ENCODE assay signal across 9 cellular contexts in genomic region chr17:75088902-75089417, GRCh38. TPM values are rescaled to one million over a fixed set of nuclear protein-coding genes. Genes with fewer than 3 reads are reported as not detected.
DNase-seq lines count a peak whose midpoint lies in the region; ATAC-seq, FAIRE-seq and TF ChIP-seq lines count a peak whose summit lies in the region.
"Had no signal": no experiment of that assay in that cellular context is flagged by ENCODE, and none has a peak within 500 bp of the region (broad histone marks: within the 10 kb centered on the region; RNA-seq: fewer than 3 reads in every experiment).

No MANE protein-coding gene starts in this region.

- H3K4me1 ChIP-seq in K562 (replicated peaks in 1 of 2; ENCODE audit: control insufficient read depth in 2 of 2, insufficient read depth in 2 of 2, low read length in 2 of 2) (peaks cover 56 to 71% of the 10 kb centered on the region in 2 experiments), mononuclear cell (ENCODE audit: insufficient read depth, low read length) (peaks cover 64% of the 10 kb centered on the region)

- no peaks in the 10 kb centered on the region for H3K9me3 ChIP-seq in K562 (replicated peaks; ENCODE audit: control insufficient read depth, insufficient read depth, low read depth, low read length)
- H3K9me3 ChIP-seq in mononuclear cell (ENCODE audit: low read depth, low read length), result no peaks in the 10 kb centered on the region
- H3K9me3 ChIP-seq: SJSA1 had no signal

- no peak for TF ChIP-seq EP300 in K562 (IDR thresholded peaks at IDR 0.05; ENCODE audit: low read length)

- BruUV-seq in K562 (replicated peaks; lab: Mats Ljungman, UMichigan), result no TSS peak

- in situ Hi-C loops in K562 (cut with MboI), result no loop called here

- H3K4me1 Mint-ChIP-seq in IgD-negative memory B cell, result peaks cover 0 to 11% (median 7%) of the 10 kb centered on the region in 3 donors

- no peaks in the 10 kb centered on the region for H3K36me3 Mint-ChIP-seq in IgD-negative memory B cell

- H3K27ac ChIP-seq in K562 (ENCODE audit: extremely low read depth, low read depth, low read length) (peak overlapping the region; percentile 84; the same call in 2 of the 3 replicates), substantia nigra (ENCODE audit: low read depth, low read length, poor library complexity, severe bottlenecking) (no peak overlapping the region)
- H3K27ac ChIP-seq: SJSA1 had no signal

- TF ChIP-seq CTCF in AG09309 (IDR thresholded peaks at IDR 0.05; ENCODE audit: control insufficient read depth, insufficient read depth, low read depth, low read length, missing control alignments) (no peak), K562 (IDR thresholded peaks at IDR 0.05 in 2 of 3, conservative IDR thresholded peaks at IDR 0.05 in 1 of 3; ENCODE audit: insufficient read depth in 2 of 3, low read depth in 1 of 3, low read length in 3 of 3) (no peak)

- POLR2A ChIA-PET in K562 (lab: Yijun Ruan, JAX), result interaction anchor here (1.2 to 3.0 kb wide), 2 partner anchors 15 to 17 kb away, joined by 4 to 11 read pairs; no protein-coding TSS in a partner anchor

- 54% methylated on average over 2 of the region's 2 CpGs for WGBS in K562 (ENCODE audit: insufficient coverage, low coverage, missing lambda C conversion rate)

- no peaks in the 10 kb centered on the region for H3K36me3 ChIP-seq in K562 (ENCODE audit: control insufficient read depth, insufficient read depth, low read length)
- H3K36me3 ChIP-seq: SJSA1 had no signal

- no peak for TF ChIP-seq POLR2A in K562 (conservative IDR thresholded peaks at IDR 0.05)

- no peaks in the 10 kb centered on the region; the same call in 2 of the 3 replicates for H3K79me2 ChIP-seq in K562 (ENCODE audit: control insufficient read depth, insufficient read depth, low read length)

- TF ChIP-seq RAD21 in K562 (CRISPR knock-in tag; conservative IDR thresholded peaks at IDR 0.05 in 1 of 2, IDR thresholded peaks at IDR 0.05 in 1 of 2), result no peak

- H2AFZ ChIP-seq in K562 (ENCODE audit: low read depth, low read length), result peak overlapping the region; percentile 91

- no peaks in the 10 kb centered on the region; a peak in 1 of 5 replicates for H3K27me3 ChIP-seq in K562 (ENCODE audit: control insufficient read depth in 2 of 2, insufficient read depth in 2 of 2, low read length in 2 of 2)
- no peaks in the 10 kb centered on the region for H3K27me3 ChIP-seq in mononuclear cell (ENCODE audit: insufficient read depth, low read length)
- H3K27me3 ChIP-seq: SJSA1 had no signal

- peaks cover 5% of the 10 kb centered on the region for H3K9me1 ChIP-seq in K562 (ENCODE audit: control insufficient read depth, insufficient read depth, low read length)

- CTCF ChIA-PET in K562 (lab: Yijun Ruan, JAX; ENCODE audit: low intra/inter-chr PET ratio), result interaction anchor here (0.6 kb wide), 1 partner anchor 42 kb away, joined by 4 read pairs; no protein-coding TSS in a partner anchor

- H3K4me3 ChIP-seq in AG09309 (ENCODE audit: control insufficient read depth, low read depth, low read length) (peak overlapping the region; percentile 65), K562 (no peak overlapping the region), mononuclear cell (ENCODE audit: low read length) (peak overlapping the region; percentile 53)

- H3K27me3 Mint-ChIP-seq in IgD-negative memory B cell, result no peaks in the 10 kb centered on the region

- H3K9me3 Mint-ChIP-seq in IgD-negative memory B cell, result no peaks in the 10 kb centered on the region

- peak overlapping the region; percentile 90 for H3K4me2 ChIP-seq in K562 (ENCODE audit: insufficient read depth, low read length)

- peak overlapping the region; percentile 71 to 88 for H3K9ac ChIP-seq in K562 (ENCODE audit: insufficient read depth in 1 of 2, low read depth in 2 of 2, low read length in 2 of 2)

- peak overlapping the region; percentile 17 to 60 (median 44) for H3K4me3 Mint-ChIP-seq in IgD-negative memory B cell

- peak; percentile 6 for FAIRE-seq in K562 (lab: Jason Lieb, UNC)

- ATAC-seq in K562 (no peak), GM21423 (IDR thresholded peaks at IDR 0.05; ENCODE audit: unreplicated experiment) (no peak), GM18498 (IDR thresholded peaks at IDR 0.05; ENCODE audit: unreplicated experiment) (no peak)

- H4K20me1 ChIP-seq in K562 (replicated peaks; ENCODE audit: control insufficient read depth, insufficient read depth, low read length), result no peaks in the 10 kb centered on the region

- DNase-seq in AG09309 (ENCODE audit: low read depth), result no peak
- DNase-seq in K562 (ENCODE audit: extremely low read depth in 1 of 4, low spot score in 3 of 4), result peak in 1 of 4 experiments; percentile 49
- no peak for DNase-seq in NOMO-1 treated with DMSO at 0.1 percent for 48 hours (lab: John Stamatoyannopoulos, UW; ENCODE audit: unreplicated experiment)
- DNase-seq in substantia nigra (lab: John Stamatoyannopoulos, UW), result no peak

- intact Hi-C loops in K562 (cut with micrococcal nuclease), result no loop called here

- peak overlapping the region in 2 of 3 donors; percentile 16 to 80 for H3K27ac Mint-ChIP-seq in IgD-negative memory B cell

RNA-seq across cellular contexts. Expression of gene SLC16A5, which starts 1.2 kb away (rescaled TPM):
- 3.0 TPM for polyA plus RNA-seq in IgD-negative memory B cell
- total RNA-seq in K562 (2011; cell fraction: chromatin; rRNA removed; ENCODE audit: low replicate concordance), result 3.1 and 9.9 TPM in 2 replicates
- 6.2 and 7.8 TPM in 2 replicates for total RNA-seq in K562 (2011; cell fraction: nucleolus; rRNA removed)
- total RNA-seq in K562 (2011; cell fraction: nucleoplasm; rRNA removed), result 3.5 and 5.4 TPM in 2 replicates
- 0.65 and 1.1 TPM in 2 replicates for total RNA-seq in K562 (2014; rRNA removed)
- total RNA-seq in K562 (2014; rRNA removed; fragmentation: Illumina TruSeq; extraction: Trizol), result 0.64 and 0.65 TPM in 2 replicates
- total RNA-seq in K562 (2015; rRNA removed; fragmentation: Illumina TruSeq; extraction: Trizol), result 0.33 and 0.75 TPM in 2 replicates
- total RNA-seq in K562 (2021), result 2.6 and 3.1 TPM in 2 replicates
- polyA plus RNA-seq in K562 (2011; rRNA removed), result 1.2 and 1.8 TPM in 2 replicates
- polyA plus RNA-seq in K562 (2011; cell fraction: cytosol; rRNA removed), result 2.0 and 4.5 TPM in 2 replicates
- polyA plus RNA-seq in K562 (2011; cell fraction: nucleus; rRNA removed), result 8.3 and 12.8 TPM in 2 replicates
- polyA plus RNA-seq in K562 (2012), result 1.1 and 4.0 TPM in 2 replicates
- polyA plus RNA-seq in K562 (2014; fragmentation: Illumina TruSeq; extraction: Trizol), result 0.91 and 1.8 TPM in 2 replicates
- under 1 TPM; 0.06 to 0.11 TPM for polyA plus RNA-seq in K562 (2014; fragmentation: Nextera tagmentation; extraction: Ambion mirVana)
- polyA plus RNA-seq in K562 (2014; rRNA removed), result 1.8 and 2.4 TPM in 2 replicates
- polyA minus RNA-seq in K562 (2011; rRNA and poly(A)+ RNA removed), result 0.63 and 0.88 TPM in 2 replicates
- 2.2 and 2.7 TPM in 2 replicates for polyA minus RNA-seq in K562 (2011; cell fraction: cytosol; rRNA and poly(A)+ RNA removed)
- polyA minus RNA-seq in K562 (2011; cell fraction: nucleus; rRNA and poly(A)+ RNA removed), result 2.2 and 2.4 TPM in 2 replicates
- total RNA-seq in mononuclear cell, result 13.0 TPM

RNA-seq across cellular contexts. Expression of gene ARMC7, which starts 20.8 kb away (rescaled TPM):
- polyA plus RNA-seq in IgD-negative memory B cell, result 4.5 TPM
- 16.9 and 36.5 TPM in 2 replicates for total RNA-seq in K562 (2011; cell fraction: chromatin; rRNA removed; ENCODE audit: low replicate concordance)
- 20.5 and 25.8 TPM in 2 replicates for total RNA-seq in K562 (2011; cell fraction: nucleolus; rRNA removed)
- total RNA-seq in K562 (2011; cell fraction: nucleoplasm; rRNA removed), result 16.9 and 19.5 TPM in 2 replicates
- 5.9 and 10.2 TPM in 2 replicates for total RNA-seq in K562 (2014; rRNA removed)
- total RNA-seq in K562 (2014; rRNA removed; fragmentation: Illumina TruSeq; extraction: Trizol), result 4.1 and 5.1 TPM in 2 replicates
- 9.5 and 10.1 TPM in 2 replicates for total RNA-seq in K562 (2015; rRNA removed; fragmentation: Illumina TruSeq; extraction: Trizol)
- 15.2 TPM in 2 replicates for total RNA-seq in K562 (2021)
- polyA plus RNA-seq in K562 (2011; rRNA removed), result 3.9 and 8.0 TPM in 2 replicates
- polyA plus RNA-seq in K562 (2011; cell fraction: cytosol; rRNA removed), result 9.1 and 13.1 TPM in 2 replicates
- 8.4 and 8.7 TPM in 2 replicates for polyA plus RNA-seq in K562 (2011; cell fraction: nucleus; rRNA removed)
- 15.4 and 16.8 TPM in 2 replicates for polyA plus RNA-seq in K562 (2012)
- 8.7 and 12.7 TPM in 2 replicates for polyA plus RNA-seq in K562 (2014; fragmentation: Illumina TruSeq; extraction: Trizol)
- 1 to 10 TPM; 1.4 to 2.8 TPM for polyA plus RNA-seq in K562 (2014; fragmentation: Nextera tagmentation; extraction: Ambion mirVana)
- polyA plus RNA-seq in K562 (2014; rRNA removed), result 5.9 and 8.9 TPM in 2 replicates
- 8.0 and 8.3 TPM in 2 replicates for polyA minus RNA-seq in K562 (2011; rRNA and poly(A)+ RNA removed)
- polyA minus RNA-seq in K562 (2011; cell fraction: cytosol; rRNA and poly(A)+ RNA removed), result 8.3 and 9.9 TPM in 2 replicates
- 6.9 and 11.7 TPM in 2 replicates for polyA minus RNA-seq in K562 (2011; cell fraction: nucleus; rRNA and poly(A)+ RNA removed)
- total RNA-seq in mononuclear cell, result 1.4 TPM

RNA-seq across cellular contexts. Expression of gene KCTD2, which starts 41.9 kb away (rescaled TPM):
- 5.7 TPM for polyA plus RNA-seq in IgD-negative memory B cell
- 19.7 and 30.0 TPM in 2 replicates for total RNA-seq in K562 (2011; cell fraction: chromatin; rRNA removed; ENCODE audit: low replicate concordance)
- total RNA-seq in K562 (2011; cell fraction: nucleolus; rRNA removed), result 16.8 and 17.0 TPM in 2 replicates
- 19.6 and 20.1 TPM in 2 replicates for total RNA-seq in K562 (2011; cell fraction: nucleoplasm; rRNA removed)
- total RNA-seq in K562 (2014; rRNA removed), result 11.2 and 15.3 TPM in 2 replicates
- 13.5 and 13.8 TPM in 2 replicates for total RNA-seq in K562 (2014; rRNA removed; fragmentation: Illumina TruSeq; extraction: Trizol)
- 15.9 and 16.4 TPM in 2 replicates for total RNA-seq in K562 (2015; rRNA removed; fragmentation: Illumina TruSeq; extraction: Trizol)
- total RNA-seq in K562 (2021), result 18.1 and 20.2 TPM in 2 replicates
- polyA plus RNA-seq in K562 (2011; rRNA removed), result 32.5 and 32.9 TPM in 2 replicates
- polyA plus RNA-seq in K562 (2011; cell fraction: cytosol; rRNA removed), result 25.1 and 26.6 TPM in 2 replicates
- 21.0 and 22.5 TPM in 2 replicates for polyA plus RNA-seq in K562 (2011; cell fraction: nucleus; rRNA removed)
- 14.4 and 17.7 TPM in 2 replicates for polyA plus RNA-seq in K562 (2012)
- polyA plus RNA-seq in K562 (2014; fragmentation: Illumina TruSeq; extraction: Trizol), result 22.3 and 22.9 TPM in 2 replicates
- 1 to 10 TPM; 1.7 to 2.3 TPM for polyA plus RNA-seq in K562 (2014; fragmentation: Nextera tagmentation; extraction: Ambion mirVana)
- 15.8 and 16.0 TPM in 2 replicates for polyA plus RNA-seq in K562 (2014; rRNA removed)
- 19.9 and 22.9 TPM in 2 replicates for polyA minus RNA-seq in K562 (2011; rRNA and poly(A)+ RNA removed)
- 13.4 and 13.6 TPM in 2 replicates for polyA minus RNA-seq in K562 (2011; cell fraction: cytosol; rRNA and poly(A)+ RNA removed)
- 4.6 and 5.8 TPM in 2 replicates for polyA minus RNA-seq in K562 (2011; cell fraction: nucleus; rRNA and poly(A)+ RNA removed)
- total RNA-seq in mononuclear cell, result 18.6 TPM

RNA-seq across cellular contexts. Expression of gene ATP5PD, which starts 42.2 kb away (rescaled TPM):
- polyA plus RNA-seq in IgD-negative memory B cell, result 241 TPM
- total RNA-seq in K562 (2011; cell fraction: chromatin; rRNA removed; ENCODE audit: low replicate concordance), result 64.6 and 79.5 TPM in 2 replicates
- total RNA-seq in K562 (2011; cell fraction: nucleolus; rRNA removed), result 65.9 and 72.6 TPM in 2 replicates
- total RNA-seq in K562 (2011; cell fraction: nucleoplasm; rRNA removed), result 81.0 and 96.9 TPM in 2 replicates
- 274 and 295 TPM in 2 replicates for total RNA-seq in K562 (2014; rRNA removed)
- 600 and 662 TPM in 2 replicates for total RNA-seq in K562 (2014; rRNA removed; fragmentation: Illumina TruSeq; extraction: Trizol)
- 432 TPM in 2 replicates for total RNA-seq in K562 (2015; rRNA removed; fragmentation: Illumina TruSeq; extraction: Trizol)
- 300 and 341 TPM in 2 replicates for total RNA-seq in K562 (2021)
- polyA plus RNA-seq in K562 (2011; rRNA removed), result 248 and 271 TPM in 2 replicates
- 220 and 388 TPM in 2 replicates for polyA plus RNA-seq in K562 (2011; cell fraction: cytosol; rRNA removed)
- 118 and 154 TPM in 2 replicates for polyA plus RNA-seq in K562 (2011; cell fraction: nucleus; rRNA removed)
- 552 and 708 TPM in 2 replicates for polyA plus RNA-seq in K562 (2012)
- polyA plus RNA-seq in K562 (2014; fragmentation: Illumina TruSeq; extraction: Trizol), result 452 and 457 TPM in 2 replicates
- 100 to 1,000 TPM; 786 to 828 TPM for polyA plus RNA-seq in K562 (2014; fragmentation: Nextera tagmentation; extraction: Ambion mirVana)
- polyA plus RNA-seq in K562 (2014; rRNA removed), result 339 and 381 TPM in 2 replicates
- 307 and 324 TPM in 2 replicates for polyA minus RNA-seq in K562 (2011; rRNA and poly(A)+ RNA removed)
- 119 and 125 TPM in 2 replicates for polyA minus RNA-seq in K562 (2011; cell fraction: cytosol; rRNA and poly(A)+ RNA removed)
- polyA minus RNA-seq in K562 (2011; cell fraction: nucleus; rRNA and poly(A)+ RNA removed), result 21.9 and 60.2 TPM in 2 replicates
- 150 TPM for total RNA-seq in mononuclear cell

RNA-seq across cellular contexts. Expression of gene NT5C, which starts 42.6 kb away (rescaled TPM):
- polyA plus RNA-seq in IgD-negative memory B cell (150 TPM), K562 (2011; rRNA removed) (45.0 and 55.6 TPM in 2 replicates), K562 (2014; fragmentation: Illumina TruSeq; extraction: Trizol) (31.0 and 40.2 TPM in 2 replicates), K562 (2014; fragmentation: Nextera tagmentation; extraction: Ambion mirVana) (1 to 10 TPM; 2.9 to 5.0 TPM), K562 (2014; rRNA removed) (167 and 175 TPM in 2 replicates)
- 23.9 and 63.5 TPM in 2 replicates for total RNA-seq in K562 (2011; cell fraction: chromatin; rRNA removed; ENCODE audit: low replicate concordance)
- total RNA-seq in K562 (2011; cell fraction: nucleolus; rRNA removed), result 83.5 and 103 TPM in 2 replicates
- 34.3 and 56.2 TPM in 2 replicates for total RNA-seq in K562 (2011; cell fraction: nucleoplasm; rRNA removed)
- total RNA-seq in K562 (2014; rRNA removed) (150 and 205 TPM in 2 replicates), K562 (2014; rRNA removed; fragmentation: Illumina TruSeq; extraction: Trizol) (21.5 and 31.6 TPM in 2 replicates), K562 (2015; rRNA removed; fragmentation: Illumina TruSeq; extraction: Trizol) (55.3 and 56.6 TPM in 2 replicates), K562 (2021) (94.3 and 95.0 TPM in 2 replicates), mononuclear cell (24.3 TPM)
- 71.8 and 135 TPM in 2 replicates for polyA plus RNA-seq in K562 (2011; cell fraction: cytosol; rRNA removed)
- 170 and 227 TPM in 2 replicates for polyA plus RNA-seq in K562 (2011; cell fraction: nucleus; rRNA removed)
- 54.2 and 75.4 TPM in 2 replicates for polyA plus RNA-seq in K562 (2012)
- 6.2 and 7.8 TPM in 2 replicates for polyA minus RNA-seq in K562 (2011; rRNA and poly(A)+ RNA removed)
- polyA minus RNA-seq in K562 (2011; cell fraction: cytosol; rRNA and poly(A)+ RNA removed), result 10.3 and 17.4 TPM in 2 replicates
- 41.6 and 46.9 TPM in 2 replicates for polyA minus RNA-seq in K562 (2011; cell fraction: nucleus; rRNA and poly(A)+ RNA removed)
